In genomic region chr5:14727428-14727865, GRCh38 we compare ENCODE assay signal across 8 cellular contexts.
DNase-seq lines count a peak whose midpoint lies in the region; ATAC-seq and TF ChIP-seq lines count a peak whose summit lies in the region.

No MANE protein-coding gene starts in this region.

- DNase-seq in NCI-H2196 treated with DMSO at 0.1 percent for 48 hours (lab: John Stamatoyannopoulos, UW; ENCODE audit: unreplicated experiment), result peak; percentile 64
- DNase-seq in WTC11 (ENCODE audit: low spot score), result peak; percentile 82
- DNase-seq in central memory CD4-positive, alpha-beta T cell, result peak; percentile 63
- peak; percentile 54 for DNase-seq in stimulated activated CD4-positive, alpha-beta T cell treated with anti-CD3 and anti-CD28 coated beads, Interleukin-2, amount 100 ng/mL, for 4 hours (ENCODE audit: low read depth)

- no peaks in the 10 kb centered on the region for H3K27me3 ChIP-seq in layer of hippocampus (ENCODE audit: control insufficient read depth, insufficient read depth, low read length)

- ATAC-seq in HG03095 (IDR thresholded peaks at IDR 0.05; ENCODE audit: unreplicated experiment), result peak; percentile 83
- peak; percentile 8 for ATAC-seq in WTC11
- no peak for ATAC-seq in HG03097 (IDR thresholded peaks at IDR 0.05; ENCODE audit: low FRiP score, unreplicated experiment)

- peak overlapping the region; percentile 96 for H3K27ac ChIP-seq in layer of hippocampus (ENCODE audit: low read depth, low read length)

- H3K4me3 Mint-ChIP-seq in WTC11, result no peak overlapping the region

- TF ChIP-seq CTCF in GM12873 (IDR thresholded peaks at IDR 0.05; ENCODE audit: insufficient read depth, low read depth, low read length, missing control alignments) (peak; percentile 95), WTC11 (IDR thresholded peaks at IDR 0.05) (peak; percentile 77)

- H3K27me3 Mint-ChIP-seq in WTC11 (ENCODE audit: low read depth), result no peaks in the 10 kb centered on the region; the same call in 1 of the 2 replicates

- no peaks in the 10 kb centered on the region; the same call in 1 of the 2 replicates for H3K9me3 Mint-ChIP-seq in WTC11

- no peaks in the 10 kb centered on the region for H3K36me3 Mint-ChIP-seq in WTC11

- peak overlapping the region; percentile 69; the same call in 1 of the 2 replicates for H3K27ac Mint-ChIP-seq in WTC11

- peaks cover 36% of the 10 kb centered on the region for H3K4me1 Mint-ChIP-seq in WTC11

- POLR2A ChIA-PET in WTC11 (lab: Charles Lee), result no interaction called here

- CTCF ChIA-PET in WTC11 (lab: Charles Lee), result interaction anchor here (1.0 to 5.6 kb wide), 8 partner anchors 15 to 299 kb away, joined by 3 to 52 read pairs (median 4); no protein-coding TSS in a partner anchor

TF ChIP-seq in WTC11, 78 proteins besides CTCF, POLR2A, EP300 and RAD21:
- TF ChIP-seq GRHL2 (CRISPR knock-in tag; IDR thresholded peaks at IDR 0.05; ENCODE audit: insufficient replicate concordance, severe bottlenecking) (no peak), E2F5 (CRISPR knock-in tag; IDR thresholded peaks at IDR 0.05) (no peak), ERG (CRISPR knock-in tag; IDR thresholded peaks at IDR 0.05) (no peak), E2F1 (CRISPR knock-in tag; IDR thresholded peaks at IDR 0.05) (no peak), NR3C1 (CRISPR knock-in tag; conservative IDR thresholded peaks at IDR 0.05; ENCODE audit: low read depth) (no peak), PRDM15 (CRISPR knock-in tag; IDR thresholded peaks at IDR 0.05) (peak; percentile 94), ARID4B (CRISPR knock-in tag; IDR thresholded peaks at IDR 0.05; ENCODE audit: borderline replicate concordance) (no peak), ZMAT4 (CRISPR knock-in tag; IDR thresholded peaks at IDR 0.05) (no peak)
TF ChIP-seq in WTC11: peak in this region for 1.
